17 cellular contexts compared by ENCODE assay signal in the genomic region with DNA sequence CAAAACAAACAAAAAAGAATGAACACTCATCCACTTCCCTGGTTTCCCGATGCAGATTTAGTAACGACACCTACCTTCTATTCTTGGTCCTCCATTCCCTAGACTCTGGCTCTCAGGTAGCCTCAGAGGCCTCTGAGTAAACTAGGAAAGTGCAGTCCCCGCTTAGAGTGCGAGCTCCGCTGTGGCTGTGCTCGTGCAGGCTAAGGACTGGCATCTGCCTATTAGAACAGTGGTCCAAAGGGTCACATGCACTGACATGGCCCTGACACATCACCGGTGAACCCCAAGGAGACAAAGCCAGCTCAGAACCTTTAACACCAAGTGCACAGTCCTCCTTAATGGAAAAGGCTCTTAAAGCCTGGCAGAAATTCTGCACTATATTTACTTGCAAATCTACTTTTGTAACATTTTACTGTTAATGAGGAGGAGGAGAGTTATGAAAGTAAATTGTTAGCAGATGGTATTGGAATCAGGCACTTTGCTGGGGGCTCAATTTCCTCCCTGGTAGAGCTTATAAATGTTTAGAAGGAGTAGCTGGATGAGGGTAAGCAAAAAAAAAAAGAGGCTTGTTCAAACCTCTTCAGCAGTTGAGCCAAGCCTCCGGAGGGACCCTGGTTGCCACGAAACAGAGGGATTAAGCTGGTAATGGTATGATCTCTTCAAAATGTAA. TPM values are rescaled to one million over a fixed set of nuclear protein-coding genes. Genes with fewer than 3 reads are reported as not detected.
DNase-seq lines count a peak whose midpoint lies in the region; ATAC-seq and TF ChIP-seq lines count a peak whose summit lies in the region.
"Had no signal": no experiment of that assay in that cellular context is flagged by ENCODE, and none has a peak within 500 bp of the region (broad histone marks: within the 10 kb centered on the region; RNA-seq: fewer than 3 reads in every experiment).

No MANE protein-coding gene starts in this region.

- in situ Hi-C loops in GM23248 (cut with MboI): no loop called here
- in situ Hi-C loops in Panc1 (cut with HindIII; ENCODE audit: low pct_unique_long_range_greater_than_20kb, low sequenced_read_pairs): no loop called here

- intact Hi-C loops in Panc1 (cut with micrococcal nuclease; ENCODE audit: unreplicated experiment): no loop called here

- no peaks in the 10 kb centered on the region for H3K9me2 ChIP-seq in GM23248 (ENCODE audit: insufficient read depth)

- no peak overlapping the region for H3K27ac Mint-ChIP-seq in activated naive CD4-positive, alpha-beta T cell treated with anti-CD3 and anti-CD28 coated beads, Interleukin-2, amount 10 ng/mL, durations not matched to agents 7 days and 5 days
- H3K27ac Mint-ChIP-seq: activated naive CD8-positive, alpha-beta T cell had no signal

- H3K9me3 ChIP-seq in GM23248 (ENCODE audit: low read depth): no peaks in the 10 kb centered on the region
- H3K9me3 ChIP-seq in Panc1 (ENCODE audit: control insufficient read depth, insufficient read depth, low read depth, low read length): no peaks in the 10 kb centered on the region
- no peaks in the 10 kb centered on the region for H3K9me3 ChIP-seq in skeletal muscle tissue (ENCODE audit: control insufficient read depth in 3 of 3, low read length in 3 of 3)

- H3K4me3 Mint-ChIP-seq in activated naive CD4-positive, alpha-beta T cell treated with anti-CD3 and anti-CD28 coated beads, Interleukin-2, amount 10 ng/mL, durations not matched to agents 7 days and 5 days: no peak overlapping the region
- H3K4me3 Mint-ChIP-seq: activated naive CD8-positive, alpha-beta T cell; activated T-cell treated with anti-CD3 and anti-CD28 coated beads, Interleukin-2, amount 50 U/mL, for 4 hours; naive B cell had no signal

- DNase-seq in GM23248: peak; percentile 34
- no peak for DNase-seq in Panc1 (ENCODE audit: low read depth, low spot score)
- DNase-seq in fibroblast of the conjunctiva (ENCODE audit: low read depth): peak; percentile 47
- DNase-seq in activated naive CD4-positive, alpha-beta T cell treated with anti-CD3 and anti-CD28 coated beads, Interleukin-2, amount 10 ng/mL, durations not matched to agents 7 days and 5 days: no peak
- DNase-seq: activated CD4-positive, alpha-beta T cell treated with anti-CD3 and anti-CD28 coated beads, Interleukin-2, amount 50 U/mL, for 48 hours; activated T-cell treated with anti-CD3 and anti-CD28 coated beads, Interleukin-2, amount 50 U/mL, for 4 hours; DMS53; foreskin keratinocyte; naive B cell; NCI-H187 treated with DMSO at 0.1 percent for 48 hours; NCI-H526 treated with DMSO at 0.1 percent for 48 hours; retina had no signal

- ATAC-seq in Panc1 (peak; percentile 9; the same call in 1 of the 2 replicates), GM21367 (IDR thresholded peaks at IDR 0.05; ENCODE audit: unreplicated experiment) (no peak), GM21717 (IDR thresholded peaks at IDR 0.05; ENCODE audit: unreplicated experiment) (no peak)
- ATAC-seq: activated T-cell treated with anti-CD3 and anti-CD28 coated beads, Interleukin-2, amount 50 U/mL, for 4 hours; foreskin keratinocyte had no signal

- no peaks in the 10 kb centered on the region for H3K27me3 Mint-ChIP-seq in activated naive CD4-positive, alpha-beta T cell treated with anti-CD3 and anti-CD28 coated beads, Interleukin-2, amount 10 ng/mL, durations not matched to agents 7 days and 5 days
- H3K27me3 Mint-ChIP-seq: activated naive CD8-positive, alpha-beta T cell; naive B cell had no signal

- H3K9ac ChIP-seq in GM23248 (0 out of 2 replicates have a peak overlapping the region, but pooled peaks have one; percentile 18), skeletal muscle tissue (ENCODE audit: low read depth in 1 of 3, low read length in 3 of 3) (no peak overlapping the region)

- CTCF ChIA-PET in Panc1 (lab: Charles Lee): interaction anchor here (1.0 kb wide), 1 partner anchor 46 kb away, joined by 3 read pairs; no protein-coding TSS in a partner anchor
- CTCF ChIA-PET in activated naive CD4-positive, alpha-beta T cell treated with anti-CD3 and anti-CD28 coated beads, Interleukin-2, amount 10 ng/mL, durations not matched to agents 7 days and 5 days (lab: Charles Lee): interaction anchor here (0.6 kb wide), 1 partner anchor 1757 kb away, joined by 4 read pairs; no protein-coding TSS in a partner anchor

- TF ChIP-seq CTCF in Panc1 (IDR thresholded peaks at IDR 0.05): no peak

- POLR2A ChIA-PET in Panc1 (lab: Charles Lee): no interaction called here

- no TSS peak for BruUV-seq in Panc1 (replicated peaks; lab: Mats Ljungman, UMichigan)

- H3K27ac ChIP-seq in GM23248 (peak overlapping the region; percentile 32), Panc1 (ENCODE audit: low read length) (peak overlapping the region; percentile 97), skeletal muscle tissue (ENCODE audit: low read depth, low read length) (peak overlapping the region; percentile 16)
- H3K27ac ChIP-seq: C4-2B, foreskin keratinocyte had no signal

- no peaks in the 10 kb centered on the region for H3K27me3 ChIP-seq in GM23248 (replicated peaks; ENCODE audit: insufficient read depth)
- H3K27me3 ChIP-seq in Panc1 (ENCODE audit: control insufficient read depth, insufficient read depth, low read length): no peaks in the 10 kb centered on the region
- H3K27me3 ChIP-seq in skeletal muscle tissue (ENCODE audit: control insufficient read depth in 3 of 3, insufficient read depth in 3 of 3, low read length in 3 of 3): no peaks in the 10 kb centered on the region
- H3K27me3 ChIP-seq: foreskin keratinocyte had no signal

- H3K4me1 ChIP-seq in GM23248 (ENCODE audit: insufficient read depth) (peaks cover 41% of the 10 kb centered on the region), Panc1 (ENCODE audit: control insufficient read depth, insufficient read depth, low read length) (peaks cover 98% of the 10 kb centered on the region), skeletal muscle tissue (ENCODE audit: control insufficient read depth in 3 of 3, insufficient read depth in 3 of 3, low read length in 3 of 3) (peaks cover 61 to 84% (median 64%) of the 10 kb centered on the region in 3 donors)

- peak overlapping the region; percentile 36 for H3K4me2 ChIP-seq in GM23248 (ENCODE audit: unreplicated experiment)

- no peaks in the 10 kb centered on the region for H3F3A ChIP-seq in GM23248 (ENCODE audit: insufficient read depth)

- H2AFZ ChIP-seq in GM23248: no peak overlapping the region

- H3K4me3 ChIP-seq in GM23248 (no peak overlapping the region), Panc1 (ENCODE audit: low read depth in 2 of 2, low read length in 2 of 2) (no peak overlapping the region), skeletal muscle tissue (ENCODE audit: low read length in 3 of 3) (peak overlapping the region in 1 of 3 donors; percentile 2)

- H4K20me1 ChIP-seq in GM23248 (ENCODE audit: insufficient read depth): peaks cover 6% of the 10 kb centered on the region; the same call in 1 of the 2 replicates

- peaks cover 15% of the 10 kb centered on the region for H3K36me3 Mint-ChIP-seq in activated naive CD4-positive, alpha-beta T cell treated with anti-CD3 and anti-CD28 coated beads, Interleukin-2, amount 10 ng/mL, durations not matched to agents 7 days and 5 days
- H3K36me3 Mint-ChIP-seq: activated naive CD8-positive, alpha-beta T cell; naive B cell had no signal

- H3K9me3 Mint-ChIP-seq in activated naive CD4-positive, alpha-beta T cell treated with anti-CD3 and anti-CD28 coated beads, Interleukin-2, amount 10 ng/mL, durations not matched to agents 7 days and 5 days: no peaks in the 10 kb centered on the region
- H3K9me3 Mint-ChIP-seq: activated T-cell treated with anti-CD3 and anti-CD28 coated beads, Interleukin-2, amount 50 U/mL, for 4 hours; naive B cell had no signal

- H3K36me3 ChIP-seq in GM23248 (ENCODE audit: low read depth): no peaks in the 10 kb centered on the region
- H3K36me3 ChIP-seq in Panc1 (ENCODE audit: control insufficient read depth, insufficient read depth, low read length): no peaks in the 10 kb centered on the region
- H3K36me3 ChIP-seq in skeletal muscle tissue (ENCODE audit: control insufficient read depth in 3 of 3, insufficient read depth in 3 of 3, low read length in 3 of 3): no peaks in the 10 kb centered on the region

- 55 to 59% methylated on average over 9 of the region's 9 CpGs for WGBS in GM23248 (ENCODE audit: low coverage in 1 of 2, low lambda C conversion rate in 2 of 2, missing lambda C conversion rate in 2 of 2), 2 experiments

- peaks cover 100% of the 10 kb centered on the region for H3K79me2 ChIP-seq in GM23248 (ENCODE audit: insufficient read depth)

- peaks cover 6% of the 10 kb centered on the region for H3K4me1 Mint-ChIP-seq in activated naive CD4-positive, alpha-beta T cell treated with anti-CD3 and anti-CD28 coated beads, Interleukin-2, amount 10 ng/mL, durations not matched to agents 7 days and 5 days

RNA-seq across cellular contexts. Expression of a gene that starts 31.1 kb away (rescaled TPM):
- total RNA-seq in GM23248 (2014; rRNA removed; shearing (Covaris generic)): 46.5 and 54.9 TPM in 2 replicates
- 30.9 and 32.4 TPM in 2 replicates for polyA plus RNA-seq in GM23248 (2016; fragmentation: Nextera tagmentation; extraction: Ambion mirVana)
- total RNA-seq in Panc1 (2021; ENCODE audit: unreplicated experiment): 66.0 TPM
- 61.2 TPM for polyA plus RNA-seq in Panc1 (2012; ENCODE audit: insufficient read length)
- 53.8 TPM for total RNA-seq in skeletal muscle tissue

Comparison
In these comparisons a context has a peak if more than half of its experiments do, and no peak if none do; other contexts are left out.
1. DNase-seq: peak in GM23248 (single experiment) and fibroblast of the conjunctiva (single experiment); none in Panc1 (single experiment) and activated naive CD4-positive, alpha-beta T cell treated with anti-CD3 and anti-CD28 coated beads, Interleukin-2, amount 10 ng/mL, durations not matched to agents 7 days and 5 days (single experiment).
2. H3K27ac ChIP-seq: peak in every context shown above with its lines; median percentile 97 in Panc1; 32 in GM23248; 16 in skeletal muscle tissue.